Comparison of ENCODE assay signal across 8 cellular contexts in genomic region chr3:113223831-113224240, GRCh38. TPM values are rescaled to one million over a fixed set of nuclear protein-coding genes. Genes with fewer than 3 reads are reported as not detected.
DNase-seq lines count a peak whose midpoint lies in the region; ATAC-seq, FAIRE-seq and TF ChIP-seq lines count a peak whose summit lies in the region.

No MANE protein-coding gene starts in this region.

- intact Hi-C loops in esophagus muscularis mucosa (cut with DNase I): no loop called here

- peak; percentile 90 for ATAC-seq in HG03354 (IDR thresholded peaks at IDR 0.05; ENCODE audit: poor library complexity, severe bottlenecking, unreplicated experiment)

- peak overlapping the region; percentile 14 to 70 (median 44) for H3K27ac ChIP-seq in esophagus muscularis mucosa (replicated peaks in 1 of 4)
- H3K27ac ChIP-seq in MM.1S (ENCODE audit: low read length): no peak overlapping the region

- H3K4me3 ChIP-seq in esophagus muscularis mucosa (peak overlapping the region in 2 of 4 donors; percentile 9 to 24), MM.1S (ENCODE audit: low read length) (no peak overlapping the region)

- H3K36me3 ChIP-seq in esophagus muscularis mucosa (peaks cover 0 to 42% (median 6%) of the 10 kb centered on the region in 4 donors), MM.1S (replicated peaks; ENCODE audit: insufficient read depth, low read length) (no peaks in the 10 kb centered on the region)

- H3K27me3 ChIP-seq in esophagus muscularis mucosa (no peaks in the 10 kb centered on the region), MM.1S (replicated peaks; ENCODE audit: insufficient read depth, low read length) (no peaks in the 10 kb centered on the region)

- no peak for TF ChIP-seq EP300 in esophagus muscularis mucosa (IDR thresholded peaks at IDR 0.05)

- TF ChIP-seq CTCF in esophagus muscularis mucosa (IDR thresholded peaks at IDR 0.05): no peak
- no peak for TF ChIP-seq CTCF in MM.1S (IDR thresholded peaks at IDR 0.05; ENCODE audit: low read length)

- H3K4me2 ChIP-seq in MM.1S (ENCODE audit: low read depth, low read length): no peak overlapping the region

- H4K20me1 ChIP-seq in MM.1S (ENCODE audit: insufficient read depth, low read length): no peaks in the 10 kb centered on the region

- FAIRE-seq in urothelium cell line (lab: Jason Lieb, UNC): peak; percentile 42

- no peak overlapping the region for H2AFZ ChIP-seq in MM.1S (ENCODE audit: low read length)

- H3F3A ChIP-seq in MM.1S (ENCODE audit: insufficient read depth, low read length): no peaks in the 10 kb centered on the region

- no peaks in the 10 kb centered on the region for H3K9me2 ChIP-seq in MM.1S (replicated peaks; ENCODE audit: insufficient read depth, low read length)

- peak; percentile 49 for DNase-seq in stimulated activated CD4-positive, alpha-beta T cell treated with anti-CD3 and anti-CD28 coated beads, Interleukin-15, amount 100 ng/mL, for 24 hours
- no peak for DNase-seq in stimulated activated CD4-positive, alpha-beta T cell treated with anti-CD3 and anti-CD28 coated beads, Interleukin-2, amount 100 ng/mL, for 48 hours
- DNase-seq in esophagus muscularis mucosa (ENCODE audit: extremely low spot score) (peak; percentile 90), urothelium cell line (ENCODE audit: low spot score) (no peak), SW 1271 (lab: John Stamatoyannopoulos, UW) (no peak), KG1 (lab: John Stamatoyannopoulos, UW) (no peak), MM.1S (no peak)

- no peaks in the 10 kb centered on the region for H3K79me2 ChIP-seq in MM.1S (ENCODE audit: low read length)

- H3K4me1 ChIP-seq in esophagus muscularis mucosa: peaks cover 10 to 99% (median 81%) of the 10 kb centered on the region in 4 donors
- H3K4me1 ChIP-seq in MM.1S (ENCODE audit: low read length): 0 out of 2 replicates have a peak, but pooled peaks cover 2% of the 10 kb centered on the region

- no peak overlapping the region for H3K9ac ChIP-seq in MM.1S (ENCODE audit: low read length)

- no peak for TF ChIP-seq POLR2A in esophagus muscularis mucosa (IDR thresholded peaks at IDR 0.05; ENCODE audit: low read depth)

- WGBS in esophagus muscularis mucosa: 72% methylated on average over 6 of the region's 15 CpGs

- H3K9me3 ChIP-seq in esophagus muscularis mucosa: no peaks in the 10 kb centered on the region
- no peaks in the 10 kb centered on the region for H3K9me3 ChIP-seq in MM.1S (replicated peaks; ENCODE audit: insufficient read depth, low read length)

RNA-seq across cellular contexts. Expression of gene BOC, which starts 12.5 kb away (rescaled TPM):
- total RNA-seq in esophagus muscularis mucosa: 100 to 1,000 TPM in 1 of 4 donors, 10 to 100 TPM in 3; 87.2 to 119 (median 90.8) TPM

Comparison
In these comparisons a context has a peak if more than half of its experiments do, and no peak if none do; other contexts are left out.
1. DNase-seq: peak in stimulated activated CD4-positive, alpha-beta T cell treated with anti-CD3 and anti-CD28 coated beads, Interleukin-15, amount 100 ng/mL, for 24 hours (single experiment) and esophagus muscularis mucosa (single experiment); none in stimulated activated CD4-positive, alpha-beta T cell treated with anti-CD3 and anti-CD28 coated beads, Interleukin-2, amount 100 ng/mL, for 48 hours (0 of 2), urothelium cell line (single experiment), SW 1271 (0 of 2), KG1 (single experiment) and MM.1S (single experiment).